8 cellular contexts compared by ENCODE assay signal in genomic region chr2:96816127-96816835, GRCh38. TPM values are rescaled to one million over a fixed set of nuclear protein-coding genes. Genes with fewer than 3 reads are reported as not detected.
DNase-seq lines count a peak whose midpoint lies in the region; ATAC-seq and TF ChIP-seq lines count a peak whose summit lies in the region.

CNNM3 (plus strand) TSS chr2:96816268; CDS start chr2:96816278, 10 bp downstream.

- DNase-seq in GM10266 (ENCODE audit: extremely low spot score): peak; percentile 100
- DNase-seq in NAMALWA (ENCODE audit: low spot score): peak; percentile 95
- DNase-seq in SK-MEL-5 (ENCODE audit: low read depth, low spot score): peak; percentile 91
- peak; percentile 97 for DNase-seq in activated naive CD4-positive, alpha-beta T cell treated with Interleukin-2 at 50 U/mL for 16 hours
- DNase-seq in nucleus accumbens (lab: John Stamatoyannopoulos, UW): peak in 55 of 56 donors; percentile 76 to 98 (median 93)
- peak; percentile 98 to 99 for DNase-seq in suprapubic skin (ENCODE audit: low spot score in 2 of 2)

- H3K4me1 ChIP-seq in gastroesophageal sphincter (peaks cover 4 to 62% (median 35%) of the 10 kb centered on the region in 3 donors), suprapubic skin (peaks cover 38% of the 10 kb centered on the region)

- peak within 1 kb of the TSS; percentile 71 to 96 (median 96) for H3K27ac ChIP-seq in gastroesophageal sphincter
- H3K27ac ChIP-seq in suprapubic skin: peak within 1 kb of the TSS; percentile 87

- no peak for TF ChIP-seq CTCF in GM10266 (IDR thresholded peaks at IDR 0.05; ENCODE audit: control insufficient read depth, insufficient read depth, low read depth, missing control alignments)
- TF ChIP-seq CTCF in gastroesophageal sphincter (IDR thresholded peaks at IDR 0.05): peak in 3 of 4 experiments; percentile 76 to 88 (median 81)
- peak; percentile 34 to 87 for TF ChIP-seq CTCF in suprapubic skin (IDR thresholded peaks at IDR 0.05)

- H3K27me3 ChIP-seq in gastroesophageal sphincter: no peaks in the 10 kb centered on the region
- H3K27me3 ChIP-seq in suprapubic skin: no peaks in the 10 kb centered on the region

- TF ChIP-seq EP300 in gastroesophageal sphincter (IDR thresholded peaks at IDR 0.05) (no peak), suprapubic skin (IDR thresholded peaks at IDR 0.05) (no peak)

- in situ Hi-C loops in SK-MEL-5 (cut with HindIII; ENCODE audit: low pct_unique_long_range_greater_than_20kb, low sequenced_read_pairs): no loop called here

- H3K9me3 ChIP-seq in gastroesophageal sphincter (no peaks in the 10 kb centered on the region), suprapubic skin (no peaks in the 10 kb centered on the region)

- ATAC-seq in HG02571 (IDR thresholded peaks at IDR 0.05; ENCODE audit: unreplicated experiment) (peak; percentile 91), gastroesophageal sphincter (peak; percentile 96)

- TF ChIP-seq POLR2A in gastroesophageal sphincter (IDR thresholded peaks at IDR 0.05) (peak; percentile 85 to 93), suprapubic skin (IDR thresholded peaks at IDR 0.05) (peak in 1 of 2 donors; percentile 3)

- H3K4me3 ChIP-seq in gastroesophageal sphincter (peak within 1 kb of the TSS; percentile 77 to 88), suprapubic skin (peak within 1 kb of the TSS; percentile 92)

- peaks cover 0 to 17% of the 10 kb centered on the region in 2 donors for H3K36me3 ChIP-seq in gastroesophageal sphincter
- H3K36me3 ChIP-seq in suprapubic skin: peaks cover 6% of the 10 kb centered on the region

- WGBS in gastroesophageal sphincter (ENCODE audit: low coverage in 1 of 2), 2 donors: no CpG with 5 or more reads among the region's 103 CpGs
- WGBS in suprapubic skin: 0% methylated on average over 23 of the region's 103 CpGs

RNA-seq across cellular contexts. Expression of gene CNNM3, which starts in this region (rescaled TPM):
- total RNA-seq in SK-MEL-5 (2014; rRNA removed; shearing (Covaris generic)): 3.7 and 4.3 TPM in 2 replicates
- 12.4 and 13.9 TPM in 2 replicates for polyA plus RNA-seq in SK-MEL-5 (2015; cell fraction: cytosol; rRNA removed)
- 7.2 and 8.1 TPM in 2 replicates for polyA plus RNA-seq in SK-MEL-5 (2015; cell fraction: nucleus; rRNA removed)
- total RNA-seq in gastroesophageal sphincter (10 to 100 TPM; 10.4 to 21.6 (median 18.9) TPM), suprapubic skin (10 to 100 TPM; 12.6 to 28.3 (median 16.5) TPM)

Comparison
In these comparisons a context has a peak if more than half of its experiments do, and no peak if none do; other contexts are left out.
1. Peak in every context shown above with its lines: DNase-seq, ATAC-seq, H3K4me3 ChIP-seq and H3K27ac ChIP-seq.